In the genomic region with DNA sequence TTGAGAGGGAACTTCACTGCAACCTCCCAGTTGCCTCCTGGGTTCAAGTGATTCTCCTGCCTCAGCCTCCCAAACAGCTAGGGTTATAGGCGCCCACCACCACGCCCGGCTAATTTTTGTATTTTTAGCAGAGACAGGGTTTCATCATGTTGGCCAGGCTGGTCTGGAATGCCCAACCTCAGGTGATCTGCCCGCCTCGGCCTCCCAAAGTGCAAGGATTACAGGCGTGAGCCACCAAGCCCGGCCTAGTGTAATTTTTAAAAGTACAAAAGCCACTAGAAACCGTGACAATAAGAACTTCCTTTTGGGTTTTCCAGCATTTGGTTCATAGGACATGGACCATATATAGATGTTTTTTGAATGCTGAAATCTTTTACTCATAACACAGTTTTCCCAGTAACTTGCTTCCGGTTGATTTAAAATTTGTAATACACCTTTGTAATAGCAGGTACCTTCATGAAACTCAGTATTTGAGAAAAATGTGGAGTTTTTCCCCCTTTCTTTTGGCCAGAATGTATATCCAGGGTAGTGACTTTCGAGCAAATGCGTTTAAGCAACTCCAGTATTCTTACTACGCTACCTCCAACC, we compare ENCODE assay signal across 8 cellular contexts. TPM values are rescaled to one million over a fixed set of nuclear protein-coding genes. Genes with fewer than 3 reads are reported as not detected.
A peak's percentile ranks its signal among the peaks of the same experiment; 100 is the strongest.
DNase-seq lines count a peak whose midpoint lies in the region; ATAC-seq, FAIRE-seq and TF ChIP-seq lines count a peak whose summit lies in the region.

No MANE protein-coding gene starts in this region.

- no peak for FAIRE-seq in K562 (lab: Jason Lieb, UNC)

- BruUV-seq in K562 (replicated peaks; lab: Mats Ljungman, UMichigan) = TSS peak; percentile 98

- H3K4me3 ChIP-seq in heart left ventricle = peak overlapping the region; percentile 78 to 99 (median 89)
- peak overlapping the region; percentile 91 for H3K4me3 ChIP-seq in K562
- H3K4me3 ChIP-seq in upper lobe of right lung = peak overlapping the region; percentile 79

- H3K9me3 ChIP-seq in heart left ventricle (no peaks in the 10 kb centered on the region), K562 (replicated peaks; ENCODE audit: control insufficient read depth, insufficient read depth, low read depth, low read length) (0 out of 2 replicates have a peak, but pooled peaks cover 2% of the 10 kb centered on the region), upper lobe of right lung (no peaks in the 10 kb centered on the region)

- H3K4me1 ChIP-seq in heart left ventricle (peaks cover 8 to 48% (median 34%) of the 10 kb centered on the region in 12 donors), K562 (replicated peaks in 1 of 2; ENCODE audit: control insufficient read depth in 2 of 2, insufficient read depth in 2 of 2, low read length in 2 of 2) (peaks cover 20 to 31% of the 10 kb centered on the region in 2 experiments), upper lobe of right lung (peaks cover 42% of the 10 kb centered on the region)

- TF ChIP-seq RAD21 in K562 (CRISPR knock-in tag; conservative IDR thresholded peaks at IDR 0.05 in 1 of 2, IDR thresholded peaks at IDR 0.05 in 1 of 2) = no peak

- POLR2A ChIA-PET in K562 (lab: Yijun Ruan, JAX) = interaction anchor here (0.6 to 1.9 kb wide), 10 partner anchors 10 to 1183 kb away, joined by 3 to 22 read pairs (median 6); no protein-coding TSS in a partner anchor

- no peak for TF ChIP-seq CTCF in heart left ventricle (IDR thresholded peaks at IDR 0.05)
- TF ChIP-seq CTCF in K562 (IDR thresholded peaks at IDR 0.05 in 2 of 3, conservative IDR thresholded peaks at IDR 0.05 in 1 of 3; ENCODE audit: insufficient read depth in 2 of 3, low read depth in 1 of 3, low read length in 3 of 3) = no peak
- TF ChIP-seq CTCF in upper lobe of right lung (IDR thresholded peaks at IDR 0.05) = no peak

- no peaks in the 10 kb centered on the region for H3K27me3 ChIP-seq in heart left ventricle
- no peaks in the 10 kb centered on the region for H3K27me3 ChIP-seq in K562 (ENCODE audit: control insufficient read depth in 2 of 2, insufficient read depth in 2 of 2, low read length in 2 of 2)
- H3K27me3 ChIP-seq in upper lobe of right lung = no peaks in the 10 kb centered on the region

- 0 out of 2 replicates have a peak, but pooled peaks cover 5% of the 10 kb centered on the region for H4K20me1 ChIP-seq in K562 (replicated peaks; ENCODE audit: control insufficient read depth, insufficient read depth, low read length)

- in situ Hi-C loops in K562 (cut with MboI) = no loop called here

- intact Hi-C loops in heart left ventricle (cut with DNase I) = loop anchor here in 9 of 10 donors (1.0 to 10.0 kb wide), 8 partner anchors 19 to 237 kb away; partner anchors contain the start of genes SRSF3 (in 6 of the 9), STK38 (in 6 of the 9) and CDKN1A (in 1 of the 9)
- intact Hi-C loops in cardiac septum (cut with DNase I) = loop anchor here (2.0 to 5.0 kb wide), 2 partner anchors 105 to 240 kb away; partner anchors contain the start of gene STK38
- intact Hi-C loops in K562 (cut with micrococcal nuclease) = loop anchor here (5.0 kb wide), 3 partner anchors 35 to 150 kb away; partner anchors contain the start of genes SRSF3 and STK38
- intact Hi-C loops in upper lobe of right lung (cut with DNase I) = no loop called here

- 57 to 59% (median 58%) methylated on average over 12 of the region's 12 CpGs for WGBS in heart left ventricle, 4 donors
- WGBS in K562 (ENCODE audit: insufficient coverage, low coverage, missing lambda C conversion rate) = 9% methylated on average over 12 of the region's 12 CpGs

- H3K9me1 ChIP-seq in K562 (ENCODE audit: control insufficient read depth, insufficient read depth, low read length) = no peaks in the 10 kb centered on the region

- DNase-seq in heart left ventricle = no peak
- DNase-seq in cardiac septum (ENCODE audit: low spot score) = no peak
- peak in 1 of 4 experiments; percentile 34 for DNase-seq in K562 (ENCODE audit: extremely low read depth in 1 of 4, low spot score in 3 of 4)
- peak; percentile 4 to 34 for DNase-seq in lung microvascular endothelial cell (ENCODE audit: low read depth in 2 of 2)
- no peak for DNase-seq in upper lobe of right lung
- no peak for DNase-seq in D341Med (ENCODE audit: low spot score)
- DNase-seq in NCI-H1105 treated with DMSO at 0.1 percent for 48 hours (lab: John Stamatoyannopoulos, UW) = no peak

- TF ChIP-seq EP300 in K562 (IDR thresholded peaks at IDR 0.05; ENCODE audit: low read length) = no peak

- H3K9ac ChIP-seq in K562 (ENCODE audit: insufficient read depth in 1 of 2, low read depth in 2 of 2, low read length in 2 of 2) = peak overlapping the region; percentile 89 to 100

- CTCF ChIA-PET in K562 (lab: Yijun Ruan, JAX; ENCODE audit: low intra/inter-chr PET ratio) = interaction anchor here (0.6 to 1.5 kb wide), 3 partner anchors 19 to 576 kb away, joined by 3 to 7 read pairs (median 7); no protein-coding TSS in a partner anchor

- ATAC-seq in heart left ventricle (no peak), K562 (0 out of 3 replicates have a peak, but pooled peaks have one; percentile 0), upper lobe of right lung (no peak), HG03196 (IDR thresholded peaks at IDR 0.05; ENCODE audit: unreplicated experiment) (no peak)

- peak overlapping the region; percentile 85 to 100 (median 98) for H3K27ac ChIP-seq in heart left ventricle
- peak overlapping the region; percentile 89 for H3K27ac ChIP-seq in K562 (ENCODE audit: extremely low read depth, low read depth, low read length)
- peak overlapping the region; percentile 94 for H3K27ac ChIP-seq in upper lobe of right lung

- peak overlapping the region; percentile 88 for H2AFZ ChIP-seq in K562 (ENCODE audit: low read depth, low read length)

- peaks cover 50% of the 10 kb centered on the region for H3K79me2 ChIP-seq in K562 (ENCODE audit: control insufficient read depth, insufficient read depth, low read length)

- H3K36me3 ChIP-seq in heart left ventricle (no peaks in the 10 kb centered on the region), K562 (ENCODE audit: control insufficient read depth, insufficient read depth, low read length) (peaks cover 14% of the 10 kb centered on the region; the same call in 2 of the 3 replicates), upper lobe of right lung (no peaks in the 10 kb centered on the region)

- TF ChIP-seq POLR2A in heart left ventricle (IDR thresholded peaks at IDR 0.05) (no peak), K562 (conservative IDR thresholded peaks at IDR 0.05) (no peak)

- H3K4me2 ChIP-seq in K562 (ENCODE audit: insufficient read depth, low read length) = peak overlapping the region; percentile 90

RNA-seq across cellular contexts. Expression of gene PXT1, which starts 0.5 kb away (rescaled TPM):
- total RNA-seq in heart left ventricle (under 1 TPM in 4 of 9 donors, not detected in 5; 0.21 to 0.59 (median 0.40) TPM), cardiac septum (0.22 TPM), K562 (2014; rRNA removed) (0.08 and 0.09 TPM in 2 replicates), K562 (2014; rRNA removed; fragmentation: Illumina TruSeq; extraction: Trizol) (0.11 and 0.13 TPM in 2 replicates), K562 (2015; rRNA removed; fragmentation: Illumina TruSeq; extraction: Trizol) (0.11 TPM in 1 of 2 replicates, not detected in the other), K562 (2021) (not detected in 2 replicates), lung microvascular endothelial cell (under 0.01 TPM in 2 replicates), upper lobe of right lung (not detected)
- polyA plus RNA-seq in heart left ventricle (under 1 TPM; 0.11 to 0.26 TPM), K562 (2011; rRNA removed) (0.04 and 0.10 TPM in 2 replicates), K562 (2014; fragmentation: Illumina TruSeq; extraction: Trizol) (not detected in 2 replicates), K562 (2014; fragmentation: Nextera tagmentation; extraction: Ambion mirVana) (not detected), K562 (2014; rRNA removed) (not detected in 2 replicates)
- 0.32 and 0.35 TPM in 2 replicates for total RNA-seq in K562 (2011; cell fraction: chromatin; rRNA removed; ENCODE audit: low replicate concordance)
- total RNA-seq in K562 (2011; cell fraction: nucleolus; rRNA removed) = 0.39 and 0.67 TPM in 2 replicates
- 1.7 and 1.8 TPM in 2 replicates for total RNA-seq in K562 (2011; cell fraction: nucleoplasm; rRNA removed)
- 0.04 TPM in 2 replicates for polyA plus RNA-seq in K562 (2011; cell fraction: cytosol; rRNA removed)
- polyA plus RNA-seq in K562 (2011; cell fraction: nucleus; rRNA removed) = not detected in 2 replicates
- not detected in 2 replicates for polyA plus RNA-seq in K562 (2012)
- 0.48 and 0.60 TPM in 2 replicates for polyA minus RNA-seq in K562 (2011; rRNA and poly(A)+ RNA removed)
- polyA minus RNA-seq in K562 (2011; cell fraction: cytosol; rRNA and poly(A)+ RNA removed) = 0.82 TPM in 1 of 2 replicates, not detected in the other
- 0.54 and 0.56 TPM in 2 replicates for polyA minus RNA-seq in K562 (2011; cell fraction: nucleus; rRNA and poly(A)+ RNA removed)

RNA-seq across cellular contexts. Expression of gene KCTD20, which starts 0.6 kb away (rescaled TPM):
- 10 to 100 TPM; 25.0 to 43.9 (median 29.0) TPM for total RNA-seq in heart left ventricle
- polyA plus RNA-seq in heart left ventricle = 10 to 100 TPM in 1 of 2 donors, 1 to 10 TPM in 1; 8.3 to 25.6 TPM
- 29.6 TPM for total RNA-seq in cardiac septum
- 60.9 and 87.2 TPM in 2 replicates for total RNA-seq in K562 (2011; cell fraction: chromatin; rRNA removed; ENCODE audit: low replicate concordance)
- 56.1 and 64.4 TPM in 2 replicates for total RNA-seq in K562 (2011; cell fraction: nucleolus; rRNA removed)
- 89.2 and 119 TPM in 2 replicates for total RNA-seq in K562 (2011; cell fraction: nucleoplasm; rRNA removed)
- total RNA-seq in K562 (2014; rRNA removed) = 70.6 and 72.6 TPM in 2 replicates
- total RNA-seq in K562 (2014; rRNA removed; fragmentation: Illumina TruSeq; extraction: Trizol) = 98.3 and 110 TPM in 2 replicates
- total RNA-seq in K562 (2015; rRNA removed; fragmentation: Illumina TruSeq; extraction: Trizol) = 81.5 and 87.8 TPM in 2 replicates
- 69.5 and 71.4 TPM in 2 replicates for total RNA-seq in K562 (2021)
- 101 and 160 TPM in 2 replicates for polyA plus RNA-seq in K562 (2011; rRNA removed)
- 47.1 and 65.7 TPM in 2 replicates for polyA plus RNA-seq in K562 (2011; cell fraction: cytosol; rRNA removed)
- 20.5 and 24.4 TPM in 2 replicates for polyA plus RNA-seq in K562 (2011; cell fraction: nucleus; rRNA removed)
- polyA plus RNA-seq in K562 (2012) = 57.0 and 60.1 TPM in 2 replicates
- 68.9 and 80.6 TPM in 2 replicates for polyA plus RNA-seq in K562 (2014; fragmentation: Illumina TruSeq; extraction: Trizol)
- polyA plus RNA-seq in K562 (2014; fragmentation: Nextera tagmentation; extraction: Ambion mirVana) = 10 to 100 TPM; 28.9 to 30.0 TPM
- polyA plus RNA-seq in K562 (2014; rRNA removed) = 54.7 and 60.9 TPM in 2 replicates
- 159 and 208 TPM in 2 replicates for polyA minus RNA-seq in K562 (2011; rRNA and poly(A)+ RNA removed)
- 61.0 and 80.4 TPM in 2 replicates for polyA minus RNA-seq in K562 (2011; cell fraction: cytosol; rRNA and poly(A)+ RNA removed)
- 26.5 and 41.0 TPM in 2 replicates for polyA minus RNA-seq in K562 (2011; cell fraction: nucleus; rRNA and poly(A)+ RNA removed)
- 68.8 and 73.7 TPM in 2 replicates for total RNA-seq in lung microvascular endothelial cell
- total RNA-seq in upper lobe of right lung = 37.6 TPM

RNA-seq across cellular contexts. Expression of gene ETV7, which starts 54.7 kb away (rescaled TPM):
- total RNA-seq in heart left ventricle (1 to 10 TPM in 2 of 9 donors, under 1 TPM in 2, not detected in 5; 0.17 to 5.1 (median 1.2) TPM), cardiac septum (0.13 TPM), K562 (2014; rRNA removed) (0.12 TPM in 1 of 2 replicates, not detected in the other), K562 (2014; rRNA removed; fragmentation: Illumina TruSeq; extraction: Trizol) (0.16 and 0.22 TPM in 2 replicates), K562 (2015; rRNA removed; fragmentation: Illumina TruSeq; extraction: Trizol) (not detected in 2 replicates), K562 (2021) (0.16 and 0.22 TPM in 2 replicates), lung microvascular endothelial cell (0.22 TPM in 1 of 2 replicates, not detected in the other), upper lobe of right lung (6.3 TPM)
- polyA plus RNA-seq in heart left ventricle (under 1 TPM; 0.06 to 0.30 TPM), K562 (2011; rRNA removed) (0.07 TPM in 1 of 2 replicates, not detected in the other), K562 (2014; fragmentation: Illumina TruSeq; extraction: Trizol) (0.12 and 0.32 TPM in 2 replicates), K562 (2014; fragmentation: Nextera tagmentation; extraction: Ambion mirVana) (under 1 TPM; 0.08 to 0.17 TPM), K562 (2014; rRNA removed) (not detected in 2 replicates)
- total RNA-seq in K562 (2011; cell fraction: chromatin; rRNA removed; ENCODE audit: low replicate concordance) = not detected in 2 replicates
- not detected in 2 replicates for total RNA-seq in K562 (2011; cell fraction: nucleolus; rRNA removed)
- total RNA-seq in K562 (2011; cell fraction: nucleoplasm; rRNA removed) = not detected in 2 replicates
- polyA plus RNA-seq in K562 (2011; cell fraction: cytosol; rRNA removed) = not detected in 2 replicates
- not detected in 2 replicates for polyA plus RNA-seq in K562 (2011; cell fraction: nucleus; rRNA removed)
- 0.07 and 0.14 TPM in 2 replicates for polyA plus RNA-seq in K562 (2012)
- not detected in 2 replicates for polyA minus RNA-seq in K562 (2011; rRNA and poly(A)+ RNA removed)
- polyA minus RNA-seq in K562 (2011; cell fraction: cytosol; rRNA and poly(A)+ RNA removed) = not detected in 2 replicates
- not detected in 2 replicates for polyA minus RNA-seq in K562 (2011; cell fraction: nucleus; rRNA and poly(A)+ RNA removed)

Comparison
In these comparisons a context has a peak if more than half of its experiments do, and no peak if none do; other contexts are left out.
1. DNase-seq: peak in lung microvascular endothelial cell (2 of 2); none in heart left ventricle (0 of 5), cardiac septum (single experiment), upper lobe of right lung (single experiment), D341Med (single experiment) and NCI-H1105 treated with DMSO at 0.1 percent for 48 hours (single experiment).
2. Peak in every context shown above with its lines, with median percentiles within 50 percentile points of each other: H3K27ac ChIP-seq and H3K4me3 ChIP-seq.